Comparison of ENCODE assay signal across 8 cellular contexts in the genomic region with DNA sequence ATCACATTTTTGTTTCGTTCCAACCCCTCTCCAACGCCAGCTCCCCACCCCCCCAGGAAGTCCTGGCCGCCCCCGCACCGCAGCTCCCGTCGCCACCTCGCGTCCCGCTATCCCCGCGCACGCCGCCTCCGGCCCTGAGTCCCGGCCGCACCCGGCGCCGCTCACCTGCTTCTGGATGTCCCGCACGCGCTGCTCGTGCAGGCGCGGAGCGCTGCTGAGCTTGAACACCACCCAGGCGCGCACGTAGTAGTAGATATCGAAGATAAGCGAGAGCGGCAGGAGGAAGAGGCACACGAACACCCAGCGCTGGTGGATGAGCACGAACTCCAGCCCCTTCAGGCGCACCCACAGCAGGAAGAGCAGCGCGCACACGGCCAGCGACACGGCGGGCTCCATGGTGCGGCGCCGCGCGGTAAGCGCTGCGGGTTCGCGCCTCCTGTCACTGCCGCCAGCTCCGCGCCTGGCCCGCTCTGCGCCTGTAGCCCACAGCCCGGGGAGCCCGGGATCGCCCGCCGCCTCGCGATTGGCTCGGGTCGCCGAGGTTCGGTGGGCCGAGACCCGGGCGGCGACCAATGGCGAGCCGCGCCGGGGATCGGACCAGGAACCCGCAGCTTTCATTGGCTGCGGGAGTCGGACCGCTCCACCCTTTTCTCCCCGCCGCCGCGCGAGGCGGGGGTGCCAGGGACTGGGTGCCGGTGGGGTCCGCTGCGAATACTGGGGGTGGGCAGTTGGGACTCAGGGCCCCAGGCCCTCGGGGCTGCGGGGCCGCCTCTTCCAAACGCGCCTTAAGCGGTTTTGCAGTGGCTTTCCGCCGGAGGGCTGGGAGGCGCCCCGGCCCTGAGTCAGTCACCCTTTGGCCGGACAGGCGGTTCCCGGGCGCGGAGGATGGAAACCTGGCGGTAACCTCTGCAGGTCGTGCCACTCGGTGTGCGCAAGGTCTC. TPM values are rescaled to one million over a fixed set of nuclear protein-coding genes. Genes with fewer than 3 reads are reported as not detected.
A peak's percentile ranks its signal among the peaks of the same experiment; 100 is the strongest.
DNase-seq lines count a peak whose midpoint lies in the region; ATAC-seq and TF ChIP-seq lines count a peak whose summit lies in the region.

A gene with protein sequence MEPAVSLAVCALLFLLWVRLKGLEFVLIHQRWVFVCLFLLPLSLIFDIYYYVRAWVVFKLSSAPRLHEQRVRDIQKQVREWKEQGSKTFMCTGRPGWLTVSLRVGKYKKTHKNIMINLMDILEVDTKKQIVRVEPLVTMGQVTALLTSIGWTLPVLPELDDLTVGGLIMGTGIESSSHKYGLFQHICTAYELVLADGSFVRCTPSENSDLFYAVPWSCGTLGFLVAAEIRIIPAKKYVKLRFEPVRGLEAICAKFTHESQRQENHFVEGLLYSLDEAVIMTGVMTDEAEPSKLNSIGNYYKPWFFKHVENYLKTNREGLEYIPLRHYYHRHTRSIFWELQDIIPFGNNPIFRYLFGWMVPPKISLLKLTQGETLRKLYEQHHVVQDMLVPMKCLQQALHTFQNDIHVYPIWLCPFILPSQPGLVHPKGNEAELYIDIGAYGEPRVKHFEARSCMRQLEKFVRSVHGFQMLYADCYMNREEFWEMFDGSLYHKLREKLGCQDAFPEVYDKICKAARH (minus strand): TSS at position 472 of the 941 bp plus-strand sequence. CDS start 76 bp downstream, at position 396.

- H3K36me3 Mint-ChIP-seq in activated T-helper 1 cell treated with anti-CD3 and anti-CD28 coated beads, Interleukin-12 subunit alpha, Interleukin-12 subunit beta, Interleukin-2, Interleukin-4 antibody, amounts not matched to agents 30 ng/mL and 10 ng/mL and 1 ng/mL, durations not matched to agents 14 hours and 24 hours and 36 hours (ENCODE audit: low read depth), result peaks cover 33% of the 10 kb centered on the region
- H3K36me3 Mint-ChIP-seq in naive B cell, result no peaks in the 10 kb centered on the region
- H3K36me3 Mint-ChIP-seq in stimulated activated naive B cell treated with anti-CD40 and anti-IgM and Interleukin-4, amounts not matched to agents 10 μg/mL and 1 μg/mL and 100 μg/mL, for 72 hours, result peaks cover 30 to 43% of the 10 kb centered on the region in 2 donors

- H3K27ac ChIP-seq in HUES6 (ENCODE audit: low read depth, low read length) (peak within 1 kb of the TSS; percentile 87; the same call in 1 of the 2 replicates), Panc1 (ENCODE audit: low read length) (peak within 1 kb of the TSS; percentile 92)

- H3K27me3 ChIP-seq in HUES6 (ENCODE audit: control insufficient read depth, insufficient read depth, low read length) (no peaks in the 10 kb centered on the region), Panc1 (ENCODE audit: control insufficient read depth, insufficient read depth, low read length) (no peaks in the 10 kb centered on the region)

- ATAC-seq in GM21447 (IDR thresholded peaks at IDR 0.05; ENCODE audit: unreplicated experiment) (peak; percentile 84), Panc1 (peak; percentile 95), naive B cell (ENCODE audit: low read depth in 2 of 2) (peak; percentile 85 to 92)
- peak; percentile 94 to 95 for ATAC-seq in stimulated activated naive B cell treated with anti-CD40 and anti-IgM and Interleukin-4, amounts not matched to agents 10 μg/mL and 1 μg/mL and 100 μg/mL, for 72 hours (replicated peaks)

- peaks cover 10% of the 10 kb centered on the region for H3K27me3 Mint-ChIP-seq in activated T-helper 1 cell treated with anti-CD3 and anti-CD28 coated beads, Interleukin-12 subunit alpha, Interleukin-12 subunit beta, Interleukin-2, Interleukin-4 antibody, amounts not matched to agents 30 ng/mL and 10 ng/mL and 1 ng/mL, durations not matched to agents 14 hours and 24 hours and 36 hours (ENCODE audit: insufficient read depth)
- peaks cover 34 to 60% (median 39%) of the 10 kb centered on the region in 3 donors for H3K27me3 Mint-ChIP-seq in naive B cell
- peaks cover 14 to 52% of the 10 kb centered on the region in 2 donors for H3K27me3 Mint-ChIP-seq in stimulated activated naive B cell treated with anti-CD40 and anti-IgM and Interleukin-4, amounts not matched to agents 10 μg/mL and 1 μg/mL and 100 μg/mL, for 72 hours

- in situ Hi-C loops in Panc1 (cut with HindIII; ENCODE audit: low pct_unique_long_range_greater_than_20kb, low sequenced_read_pairs), result no loop called here

- peaks cover 41% of the 10 kb centered on the region for H3K36me3 ChIP-seq in HUES6 (ENCODE audit: control insufficient read depth, insufficient read depth, low read length)
- peaks cover 7% of the 10 kb centered on the region for H3K36me3 ChIP-seq in Panc1 (ENCODE audit: control insufficient read depth, insufficient read depth, low read length)

- CTCF ChIA-PET in Panc1 (lab: Charles Lee), result interaction anchor here (0.7 to 1.1 kb wide), 2 partner anchors 15 to 103 kb away, joined by 3 to 5 read pairs; no protein-coding TSS in a partner anchor

- H3K4me1 ChIP-seq in HUES6 (ENCODE audit: control insufficient read depth, insufficient read depth, low read length) (peaks cover 34% of the 10 kb centered on the region), Panc1 (ENCODE audit: control insufficient read depth, insufficient read depth, low read length) (peaks cover 40% of the 10 kb centered on the region)

- peak; percentile 70 for DNase-seq in DMS153 (lab: John Stamatoyannopoulos, UW)
- DNase-seq in Panc1 (ENCODE audit: low read depth, low spot score), result no peak
- peak; percentile 85 for DNase-seq in activated T-helper 1 cell treated with anti-CD3 and anti-CD28 coated beads, Interleukin-12 subunit alpha, Interleukin-12 subunit beta, Interleukin-2, Interleukin-4 antibody, amounts not matched to agents 30 ng/mL and 10 ng/mL and 1 ng/mL, durations not matched to agents 14 hours and 24 hours and 36 hours (ENCODE audit: low spot score)
- DNase-seq in fibroblast of gingiva (ENCODE audit: low read depth), result peak; percentile 86
- peak; percentile 69 for DNase-seq in naive B cell
- DNase-seq in stimulated activated naive B cell treated with anti-CD40 and anti-IgM and Interleukin-4, amounts not matched to agents 10 μg/mL and 1 μg/mL and 100 μg/mL, for 72 hours, result peak; percentile 74

- intact Hi-C loops in Panc1 (cut with micrococcal nuclease; ENCODE audit: unreplicated experiment), result no loop called here
- intact Hi-C loops in activated T-helper 1 cell treated with anti-CD3 and anti-CD28 coated beads, Interleukin-12 subunit alpha, Interleukin-12 subunit beta, Interleukin-2, Interleukin-4 antibody, amounts not matched to agents 30 ng/mL and 10 ng/mL and 1 ng/mL, durations not matched to agents 14 hours and 24 hours and 36 hours (cut with micrococcal nuclease), result loop anchor here (1.0 to 10.0 kb wide), 8 partner anchors 64 to 940 kb away; a partner anchor contains a TSS

- peak within 1 kb of the TSS; percentile 99 for H3K9ac ChIP-seq in HUES6 (ENCODE audit: low read length)

- H3K4me1 Mint-ChIP-seq in activated T-helper 1 cell treated with anti-CD3 and anti-CD28 coated beads, Interleukin-12 subunit alpha, Interleukin-12 subunit beta, Interleukin-2, Interleukin-4 antibody, amounts not matched to agents 30 ng/mL and 10 ng/mL and 1 ng/mL, durations not matched to agents 14 hours and 24 hours and 36 hours (ENCODE audit: low read depth), result peaks cover 56% of the 10 kb centered on the region
- peaks cover 16 to 37% (median 26%) of the 10 kb centered on the region in 3 donors for H3K4me1 Mint-ChIP-seq in naive B cell
- H3K4me1 Mint-ChIP-seq in stimulated activated naive B cell treated with anti-CD40 and anti-IgM and Interleukin-4, amounts not matched to agents 10 μg/mL and 1 μg/mL and 100 μg/mL, for 72 hours, result peaks cover 29 to 33% of the 10 kb centered on the region in 2 donors

- TF ChIP-seq CTCF in Panc1 (IDR thresholded peaks at IDR 0.05), result no peak

- no peaks in the 10 kb centered on the region for H3K9me3 ChIP-seq in HUES6 (ENCODE audit: control insufficient read depth, insufficient read depth, low read depth, low read length)
- H3K9me3 ChIP-seq in Panc1 (ENCODE audit: control insufficient read depth, insufficient read depth, low read depth, low read length), result no peaks in the 10 kb centered on the region

- H3K27ac Mint-ChIP-seq in activated T-helper 1 cell treated with anti-CD3 and anti-CD28 coated beads, Interleukin-12 subunit alpha, Interleukin-12 subunit beta, Interleukin-2, Interleukin-4 antibody, amounts not matched to agents 30 ng/mL and 10 ng/mL and 1 ng/mL, durations not matched to agents 14 hours and 24 hours and 36 hours, result peak within 1 kb of the TSS; percentile 87
- H3K27ac Mint-ChIP-seq in naive B cell, result peak within 1 kb of the TSS in 3 of 6 donors; percentile 65 to 89 (median 67)
- peak within 1 kb of the TSS; percentile 95 for H3K27ac Mint-ChIP-seq in stimulated activated naive B cell treated with anti-CD40 and anti-IgM and Interleukin-4, amounts not matched to agents 10 μg/mL and 1 μg/mL and 100 μg/mL, for 72 hours

- no peaks in the 10 kb centered on the region for H3K9me3 Mint-ChIP-seq in activated T-helper 1 cell treated with anti-CD3 and anti-CD28 coated beads, Interleukin-12 subunit alpha, Interleukin-12 subunit beta, Interleukin-2, Interleukin-4 antibody, amounts not matched to agents 30 ng/mL and 10 ng/mL and 1 ng/mL, durations not matched to agents 14 hours and 24 hours and 36 hours
- peaks cover 0 to 4% (median 0%) of the 10 kb centered on the region in 7 donors for H3K9me3 Mint-ChIP-seq in naive B cell
- no peaks in the 10 kb centered on the region for H3K9me3 Mint-ChIP-seq in stimulated activated naive B cell treated with anti-CD40 and anti-IgM and Interleukin-4, amounts not matched to agents 10 μg/mL and 1 μg/mL and 100 μg/mL, for 72 hours

- H3K4me3 ChIP-seq in HUES6 (ENCODE audit: low read depth, low read length), result peak within 1 kb of the TSS; percentile 97
- H3K4me3 ChIP-seq in Panc1 (ENCODE audit: low read depth in 2 of 2, low read length in 2 of 2), result peak within 1 kb of the TSS; percentile 87 to 90

- peak within 1 kb of the TSS; percentile 96 for H3K4me3 Mint-ChIP-seq in activated T-helper 1 cell treated with anti-CD3 and anti-CD28 coated beads, Interleukin-12 subunit alpha, Interleukin-12 subunit beta, Interleukin-2, Interleukin-4 antibody, amounts not matched to agents 30 ng/mL and 10 ng/mL and 1 ng/mL, durations not matched to agents 14 hours and 24 hours and 36 hours
- peak within 1 kb of the TSS; percentile 81 to 98 (median 90) for H3K4me3 Mint-ChIP-seq in naive B cell
- peak within 1 kb of the TSS; percentile 95 to 98 for H3K4me3 Mint-ChIP-seq in stimulated activated naive B cell treated with anti-CD40 and anti-IgM and Interleukin-4, amounts not matched to agents 10 μg/mL and 1 μg/mL and 100 μg/mL, for 72 hours

- POLR2A ChIA-PET in Panc1 (lab: Charles Lee), result interaction anchor here (0.5 kb wide), 1 partner anchor 17 kb away, joined by 3 read pairs; no protein-coding TSS in a partner anchor

- no TSS peak for BruUV-seq in Panc1 (replicated peaks; lab: Mats Ljungman, UMichigan)

RNA-seq across cellular contexts. Expression of the gene that starts here (rescaled TPM):
- total RNA-seq in Panc1 (2021; ENCODE audit: unreplicated experiment), result 313 TPM
- polyA plus RNA-seq in Panc1 (2012; ENCODE audit: insufficient read length), result 287 TPM
- total RNA-seq in activated T-helper 1 cell treated with anti-CD3 and anti-CD28 coated beads, Interleukin-12 subunit alpha, Interleukin-12 subunit beta, Interleukin-2, Interleukin-4 antibody, amounts not matched to agents 30 ng/mL and 10 ng/mL and 1 ng/mL, durations not matched to agents 14 hours and 24 hours and 36 hours, result 206 and 211 TPM in 2 replicates
- polyA plus RNA-seq in naive B cell (ENCODE audit: low read depth in 6 of 6), result 1 to 10 TPM in 3 of 6 donors, under 1 TPM in 2, not detected in 1; 0.21 to 8.3 (median 1.1) TPM
